Comparison of ENCODE assay signal across 8 cellular contexts in the genomic region with DNA sequence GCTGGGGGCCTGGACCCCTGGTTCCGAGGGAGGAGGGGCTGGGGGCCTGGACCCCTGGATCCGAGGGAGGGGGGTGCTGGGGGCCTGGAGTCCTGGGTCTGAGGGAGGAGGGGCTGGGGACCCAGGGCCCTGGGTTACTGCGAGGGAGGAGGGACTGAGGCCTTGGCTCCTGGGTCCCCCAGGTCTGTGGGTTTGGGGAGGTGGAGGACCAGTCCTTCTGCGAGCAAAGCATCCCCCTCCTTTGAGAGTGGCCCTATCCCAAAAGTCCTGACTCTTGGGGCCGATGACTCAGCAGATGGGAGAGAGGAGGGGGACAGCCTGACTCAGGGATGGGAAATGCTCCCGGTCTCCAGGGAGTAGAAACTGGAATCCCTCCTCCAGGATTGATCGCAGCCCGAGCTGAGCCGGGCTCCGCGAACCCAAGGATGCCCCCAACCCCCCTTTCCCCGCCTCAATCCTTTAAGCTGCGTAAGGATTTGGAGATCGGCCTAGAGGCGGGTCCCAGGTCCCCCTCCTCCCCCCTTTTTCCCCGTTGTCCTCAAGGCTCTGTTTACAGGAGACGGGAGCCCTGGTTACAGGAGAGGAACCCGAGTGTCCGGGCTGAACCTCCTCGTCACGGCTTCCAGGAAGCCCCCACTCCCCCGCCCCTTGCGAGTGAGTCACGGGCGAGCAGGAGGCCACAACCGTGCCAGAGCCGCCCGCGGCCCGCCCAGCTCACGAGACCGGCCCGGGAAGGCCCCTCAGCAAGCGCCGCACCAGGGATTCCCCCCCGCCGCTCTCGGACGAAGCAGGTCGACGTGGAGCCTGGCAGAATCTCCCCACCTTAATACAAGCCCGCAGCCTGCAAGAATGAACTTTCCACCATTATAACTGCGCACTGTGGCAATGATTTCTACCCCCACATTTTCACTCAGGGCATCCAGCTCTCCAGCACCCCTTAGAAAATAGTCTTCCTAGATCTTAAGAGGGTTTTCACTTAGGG. TPM values are rescaled to one million over a fixed set of nuclear protein-coding genes. Genes with fewer than 3 reads are reported as not detected.
DNase-seq lines count a peak whose midpoint lies in the region; ATAC-seq lines count a peak whose summit lies in the region.

No MANE protein-coding gene starts in this region.

- H3K36me3 Mint-ChIP-seq in activated CD8-positive, alpha-beta memory T cell treated with anti-CD3 and anti-CD28 coated beads, Interleukin-2, amount 10 ng/mL, durations not matched to agents 7 days and 5 days = peaks cover 23% of the 10 kb centered on the region
- peaks cover 89% of the 10 kb centered on the region for H3K36me3 Mint-ChIP-seq in effector memory CD8-positive, alpha-beta T cell (ENCODE audit: insufficient read depth)

- peaks cover 66% of the 10 kb centered on the region for H3K4me1 Mint-ChIP-seq in activated CD8-positive, alpha-beta memory T cell treated with anti-CD3 and anti-CD28 coated beads, Interleukin-2, amount 10 ng/mL, durations not matched to agents 7 days and 5 days
- H3K4me1 Mint-ChIP-seq in effector memory CD8-positive, alpha-beta T cell (ENCODE audit: low read depth in 2 of 2) = peaks cover 58 to 61% of the 10 kb centered on the region in 2 donors

- H3K9me3 ChIP-seq in mesodermal cell (ENCODE audit: control insufficient read depth, low read length) = no peaks in the 10 kb centered on the region

- H3K9me3 Mint-ChIP-seq in activated CD8-positive, alpha-beta memory T cell treated with anti-CD3 and anti-CD28 coated beads, Interleukin-2, amount 10 ng/mL, durations not matched to agents 7 days and 5 days (ENCODE audit: low read depth) = no peaks in the 10 kb centered on the region
- no peaks in the 10 kb centered on the region for H3K9me3 Mint-ChIP-seq in effector memory CD8-positive, alpha-beta T cell

- peaks cover 19% of the 10 kb centered on the region for H3K36me3 ChIP-seq in mesodermal cell (ENCODE audit: control insufficient read depth, insufficient read depth, low read length)

- H3K4me3 Mint-ChIP-seq in activated CD8-positive, alpha-beta memory T cell treated with anti-CD3 and anti-CD28 coated beads, Interleukin-2, amount 10 ng/mL, durations not matched to agents 7 days and 5 days = peak overlapping the region; percentile 60
- peak overlapping the region; percentile 87 to 99 for H3K4me3 Mint-ChIP-seq in effector memory CD8-positive, alpha-beta T cell

- peak overlapping the region; percentile 39 for H3K4me3 ChIP-seq in mesodermal cell (ENCODE audit: extremely low read depth, insufficient read depth, low read length, poor library complexity, severe bottlenecking)

- peaks cover 48% of the 10 kb centered on the region for H3K4me1 ChIP-seq in mesodermal cell (ENCODE audit: control insufficient read depth, insufficient read depth, low read length, poor library complexity, severe bottlenecking)

- H3K27ac ChIP-seq in mesodermal cell (ENCODE audit: low read depth, low read length, severe bottlenecking) = peak overlapping the region; percentile 100

- H3K27me3 Mint-ChIP-seq in activated CD8-positive, alpha-beta memory T cell treated with anti-CD3 and anti-CD28 coated beads, Interleukin-2, amount 10 ng/mL, durations not matched to agents 7 days and 5 days = no peaks in the 10 kb centered on the region
- H3K27me3 Mint-ChIP-seq in effector memory CD8-positive, alpha-beta T cell = peaks cover 0 to 8% of the 10 kb centered on the region in 2 donors

- H3K27ac Mint-ChIP-seq in activated CD8-positive, alpha-beta memory T cell treated with anti-CD3 and anti-CD28 coated beads, Interleukin-2, amount 10 ng/mL, durations not matched to agents 7 days and 5 days = peak overlapping the region; percentile 95
- H3K27ac Mint-ChIP-seq in effector memory CD8-positive, alpha-beta T cell = peak overlapping the region; percentile 100

- WGBS in mesodermal cell (ENCODE audit: insufficient coverage in 2 of 2), 2 experiments = 0 to 1% methylated on average over 21 to 39 of the region's 43 CpGs

- CTCF ChIA-PET in activated CD8-positive, alpha-beta memory T cell treated with anti-CD3 and anti-CD28 coated beads, Interleukin-2, amount 10 ng/mL, durations not matched to agents 7 days and 5 days (lab: Charles Lee) = interaction anchor here (1.5 to 4.0 kb wide), 3 partner anchors 8 to 192 kb away, joined by 3 to 46 read pairs (median 4); a partner anchor contains a TSS

- DNase-seq in DMS153 treated with DMSO at 0.1 percent for 48 hours (lab: John Stamatoyannopoulos, UW; ENCODE audit: unreplicated experiment) (peak; percentile 52), NOMO-1 (lab: John Stamatoyannopoulos, UW; ENCODE audit: unreplicated experiment in 2 of 2) (peak; percentile 85 to 90)
- peak; percentile 96 for DNase-seq in activated CD8-positive, alpha-beta memory T cell treated with anti-CD3 and anti-CD28 coated beads, Interleukin-2, amount 10 ng/mL, durations not matched to agents 7 days and 5 days
- peak; percentile 97 to 98 (median 98) for DNase-seq in effector memory CD8-positive, alpha-beta T cell
- peak; percentile 97 for DNase-seq in stimulated activated CD8-positive, alpha-beta memory T cell treated with anti-CD3 and anti-CD28 coated beads, Interleukin-12 subunit alpha, Interleukin-12 subunit beta, amount 100 ng/mL, for 4 hours (ENCODE audit: low read depth)

- peak; percentile 25 for ATAC-seq in HG02885 (IDR thresholded peaks at IDR 0.05; ENCODE audit: poor library complexity, unreplicated experiment)
- ATAC-seq in activated CD8-positive, alpha-beta memory T cell treated with anti-CD3 and anti-CD28 coated beads, Interleukin-2, amount 10 ng/mL, durations not matched to agents 7 days and 5 days = peak; percentile 24
- ATAC-seq in effector memory CD8-positive, alpha-beta T cell (replicated peaks) = peak; percentile 35
- ATAC-seq in HG02678 (IDR thresholded peaks at IDR 0.05; ENCODE audit: unreplicated experiment) = no peak

RNA-seq across cellular contexts. Expression of a gene that starts 3.0 kb away (rescaled TPM):
- total RNA-seq in activated CD8-positive, alpha-beta memory T cell treated with anti-CD3 and anti-CD28 coated beads, Interleukin-2, amount 10 ng/mL, durations not matched to agents 7 days and 5 days = 100 to 1,000 TPM in 1 of 2 experiments, 10 to 100 TPM in 1; 45.1 to 107 TPM
- 19.8 TPM for polyA plus RNA-seq in mesodermal cell (2013, experiment 1 of 2)
- 13.8 TPM for polyA plus RNA-seq in mesodermal cell (2013, experiment 2 of 2)

RNA-seq across cellular contexts. Expression of a gene that starts 8.8 kb away (rescaled TPM):
- total RNA-seq in activated CD8-positive, alpha-beta memory T cell treated with anti-CD3 and anti-CD28 coated beads, Interleukin-2, amount 10 ng/mL, durations not matched to agents 7 days and 5 days = 10 to 100 TPM; 57.9 to 73.9 TPM
- polyA plus RNA-seq in mesodermal cell (2013, experiment 1 of 2) = 49.7 TPM
- 42.2 TPM for polyA plus RNA-seq in mesodermal cell (2013, experiment 2 of 2)

RNA-seq across cellular contexts. Expression of a gene that starts 12.4 kb away (rescaled TPM):
- 10 to 100 TPM; 31.0 to 31.2 TPM for total RNA-seq in activated CD8-positive, alpha-beta memory T cell treated with anti-CD3 and anti-CD28 coated beads, Interleukin-2, amount 10 ng/mL, durations not matched to agents 7 days and 5 days
- polyA plus RNA-seq in mesodermal cell (2013, experiment 1 of 2) = 20.7 TPM
- polyA plus RNA-seq in mesodermal cell (2013, experiment 2 of 2) = 17.8 TPM

RNA-seq across cellular contexts. Expression of a gene that starts 12.7 kb away (rescaled TPM):
- 10 to 100 TPM; 48.9 to 53.8 TPM for total RNA-seq in activated CD8-positive, alpha-beta memory T cell treated with anti-CD3 and anti-CD28 coated beads, Interleukin-2, amount 10 ng/mL, durations not matched to agents 7 days and 5 days
- 41.8 TPM for polyA plus RNA-seq in mesodermal cell (2013, experiment 1 of 2)
- polyA plus RNA-seq in mesodermal cell (2013, experiment 2 of 2) = 46.1 TPM

RNA-seq across cellular contexts. Expression of a gene that starts 32.1 kb away (rescaled TPM):
- 1,000 to 10,000 TPM; 1,815 to 2,117 TPM for total RNA-seq in activated CD8-positive, alpha-beta memory T cell treated with anti-CD3 and anti-CD28 coated beads, Interleukin-2, amount 10 ng/mL, durations not matched to agents 7 days and 5 days
- 2,563 TPM for polyA plus RNA-seq in mesodermal cell (2013, experiment 1 of 2)
- polyA plus RNA-seq in mesodermal cell (2013, experiment 2 of 2) = 2,222 TPM
